ENCODE assay signal across 8 cellular contexts in genomic region chr12:108515916-108516315, GRCh38. TPM values are rescaled to one million over a fixed set of nuclear protein-coding genes. Genes with fewer than 3 reads are reported as not detected.
DNase-seq lines count a peak whose midpoint lies in the region; ATAC-seq and TF ChIP-seq lines count a peak whose summit lies in the region.

No MANE protein-coding gene starts in this region.

- no peaks in the 10 kb centered on the region for H3K9me3 Mint-ChIP-seq in mesothelial cell of epicardium

- H3K9me3 ChIP-seq in AG04450 (ENCODE audit: control insufficient read depth, insufficient read depth, low read length) = peaks cover 2% of the 10 kb centered on the region; the same call in 1 of the 2 replicates

- DNase-seq in AG04450 (ENCODE audit: low read depth, low spot score) (no peak), HL-60 (ENCODE audit: low read depth in 1 of 2, low spot score in 1 of 2) (peak in 1 of 2 experiments; percentile 21), astrocyte of the spinal cord (ENCODE audit: low read depth, low spot score) (no peak), mesothelial cell of epicardium (ENCODE audit: low spot score in 2 of 2, unreplicated experiment in 2 of 2) (no peak)

- POLR2A ChIA-PET in AG04450 (lab: Yijun Ruan, JAX) = no interaction called here

- H3K27me3 ChIP-seq in AG04450 (ENCODE audit: control insufficient read depth, insufficient read depth, low read length) = no peaks in the 10 kb centered on the region
- H3K27me3 ChIP-seq in HL-60 (ENCODE audit: insufficient read depth, poor library complexity, severe bottlenecking) = no peaks in the 10 kb centered on the region

- in situ Hi-C loops in astrocyte of the spinal cord (cut with HindIII; ENCODE audit: low sequenced_read_pairs) = no loop called here

- H3K27ac ChIP-seq in AG04450 (ENCODE audit: low read depth, low read length) = no peak overlapping the region
- peak overlapping the region; percentile 67 for H3K27ac ChIP-seq in HL-60 (replicated peaks)

- H3K27me3 Mint-ChIP-seq in mesothelial cell of epicardium (ENCODE audit: low read depth) = no peaks in the 10 kb centered on the region

- peaks cover 18% of the 10 kb centered on the region for H3K4me1 Mint-ChIP-seq in mesothelial cell of epicardium

- CTCF ChIA-PET in AG04450 (lab: Charles Lee) = no interaction called here

- H3K36me3 Mint-ChIP-seq in mesothelial cell of epicardium = peaks cover 15% of the 10 kb centered on the region

- ATAC-seq in HG02571 (IDR thresholded peaks at IDR 0.05; ENCODE audit: unreplicated experiment) (no peak), HG02938 (IDR thresholded peaks at IDR 0.05; ENCODE audit: unreplicated experiment) (no peak), GM18511 (IDR thresholded peaks at IDR 0.05; ENCODE audit: unreplicated experiment) (no peak)
- ATAC-seq in activated CD4-positive, CD25-positive, alpha-beta regulatory T cell treated with anti-CD3 and anti-CD28 coated beads, Interleukin-2, amount 50 U/mL, for 24 hours = no peak

- H3K27ac Mint-ChIP-seq in mesothelial cell of epicardium = no peak overlapping the region

- H3K4me3 Mint-ChIP-seq in mesothelial cell of epicardium = peak overlapping the region; percentile 88

- no peak for TF ChIP-seq CTCF in AG04450 (IDR thresholded peaks at IDR 0.05; ENCODE audit: low read depth, low read length)
- no peak for TF ChIP-seq CTCF in HL-60 (IDR thresholded peaks at IDR 0.05; ENCODE audit: insufficient read depth, low read length)
- TF ChIP-seq CTCF in astrocyte of the spinal cord (IDR thresholded peaks at IDR 0.05; ENCODE audit: low read depth, low read length) = no peak
- TF ChIP-seq CTCF in mesothelial cell of epicardium (IDR thresholded peaks at IDR 0.05; ENCODE audit: unreplicated experiment) = no peak

- H3K4me3 ChIP-seq in AG04450 (ENCODE audit: low read depth, low read length) (peak overlapping the region; percentile 85), HL-60 (replicated peaks; ENCODE audit: insufficient read depth, low read length) (peak overlapping the region; percentile 98), astrocyte of the spinal cord (ENCODE audit: low read depth, low read length) (peak overlapping the region; percentile 93)

RNA-seq across cellular contexts. Expression of gene FICD, which starts 0.8 kb away (rescaled TPM):
- polyA plus RNA-seq in AG04450 (2011; rRNA removed) = 1.4 and 2.9 TPM in 2 replicates
- polyA minus RNA-seq in AG04450 (2011; rRNA and poly(A)+ RNA removed) = 5.9 and 6.3 TPM in 2 replicates
- 2.8 to 3.6 TPM (median 2.9 TPM) in 3 replicates for total RNA-seq in mesothelial cell of epicardium

RNA-seq across cellular contexts. Expression of gene SART3, which starts 45.1 kb away (rescaled TPM):
- polyA plus RNA-seq in AG04450 (2011; rRNA removed) = 23.9 and 28.5 TPM in 2 replicates
- 38.6 and 43.4 TPM in 2 replicates for polyA minus RNA-seq in AG04450 (2011; rRNA and poly(A)+ RNA removed)
- total RNA-seq in mesothelial cell of epicardium = 77.7 to 82.5 TPM (median 77.7 TPM) in 3 replicates

RNA-seq across cellular contexts. Expression of gene ISCU, which starts 46.5 kb away (rescaled TPM):
- 164 and 184 TPM in 2 replicates for polyA plus RNA-seq in AG04450 (2011; rRNA removed)
- polyA minus RNA-seq in AG04450 (2011; rRNA and poly(A)+ RNA removed) = 61.7 and 84.1 TPM in 2 replicates
- 64.9 to 66.0 TPM (median 65.8 TPM) in 3 replicates for total RNA-seq in mesothelial cell of epicardium
